In genomic region chr1:16209132-16209846, GRCh38 we compare ENCODE assay signal across 23 cellular contexts. TPM values are rescaled to one million over a fixed set of nuclear protein-coding genes. Genes with fewer than 3 reads are reported as not detected.
DNase-seq lines count a peak whose midpoint lies in the region; ATAC-seq, FAIRE-seq and TF ChIP-seq lines count a peak whose summit lies in the region.
"Had no signal": no experiment of that assay in that cellular context is flagged by ENCODE, and none has a peak within 500 bp of the region (broad histone marks: within the 10 kb centered on the region; RNA-seq: fewer than 3 reads in every experiment).

No MANE protein-coding gene starts in this region.

- H3K27me3 Mint-ChIP-seq in GM23338 (ENCODE audit: insufficient read depth, low read depth, poor library complexity) = peaks cover 21% of the 10 kb centered on the region
- H3K27me3 Mint-ChIP-seq in T-cell = no peaks in the 10 kb centered on the region
- no peaks in the 10 kb centered on the region for H3K27me3 Mint-ChIP-seq in progenitor cell of endocrine pancreas
- H3K27me3 Mint-ChIP-seq: activated CD8-positive, alpha-beta T cell treated with anti-CD3 and anti-CD28 coated beads for 36 hours; activated T-cell treated with anti-CD3 and anti-CD28 coated beads, Interleukin-2, amount 50 U/mL, for 24 hours; stimulated activated naive CD8-positive, alpha-beta T cell treated with anti-CD3 and anti-CD28 coated beads, Interleukin-15, Interleukin-2, amounts not matched to agents 100 ng/mL and 50 ng/mL, for 24 hours had no signal

- H3K23ac ChIP-seq in H1 (ENCODE audit: insufficient read length) = no peak overlapping the region

- H3K56ac ChIP-seq in H1 (replicated peaks; ENCODE audit: insufficient read length, low read depth, low read length) = no peak overlapping the region

- POLR2A ChIA-PET in T-cell (lab: Charles Lee) = no interaction called here
- POLR2A ChIA-PET in H1 (lab: Charles Lee; ENCODE audit: partially characterized antibody) = interaction anchor here (0.8 to 1.7 kb wide), 3 partner anchors 9 to 19 kb away, joined by 3 to 5 read pairs (median 4); no protein-coding TSS in a partner anchor
- POLR2A ChIA-PET in SK-N-SH (lab: Yijun Ruan, JAX) = interaction anchor here (1.1 kb wide), 1 partner anchor 28 kb away, joined by 3 read pairs; the partner anchor contains the start of gene CPLANE2

- TF ChIP-seq POLR2A in H1 (IDR thresholded peaks at IDR 0.05; ENCODE audit: control extremely low read depth in 1 of 2, low read depth in 2 of 2, low read length in 2 of 2) = no peak

- peak overlapping the region; percentile 13; the same call in 1 of the 2 replicates for H3K18ac ChIP-seq in H1 (ENCODE audit: extremely low read depth, low read length)

- no peak overlapping the region for H2BK5ac ChIP-seq in H1 (ENCODE audit: low read depth, low read length)

- no peak for TF ChIP-seq EP300 in H1 (IDR thresholded peaks at IDR 0.05; ENCODE audit: borderline replicate concordance in 1 of 2, low read depth in 2 of 2, low read length in 2 of 2)
- no peak for TF ChIP-seq EP300 in SK-N-SH (IDR thresholded peaks at IDR 0.05; ENCODE audit: borderline replicate concordance in 1 of 2, low read depth in 1 of 2, low read length in 1 of 2)

- H3K9me2 ChIP-seq in GM23338 (ENCODE audit: insufficient read depth) = no peaks in the 10 kb centered on the region
- H3K9me2 ChIP-seq in SK-N-SH = no peaks in the 10 kb centered on the region

- peaks cover 10% of the 10 kb centered on the region for H3K79me1 ChIP-seq in H1 (ENCODE audit: low read depth, low read length)

- 85% methylated on average over 9 of the region's 9 CpGs; no CpG with 5 or more reads in 1 of the 2 experiments for WGBS in H1 (ENCODE audit: extremely low coverage in 1 of 2, insufficient coverage in 1 of 2, insufficient read length in 1 of 2, insufficient replicate concordance in 2 of 2, low coverage in 1 of 2, low lambda C conversion rate in 2 of 2, missing lambda C conversion rate in 1 of 2), 2 experiments
- WGBS in SK-N-SH (ENCODE audit: low lambda C conversion rate) = 84% methylated on average over 9 of the region's 9 CpGs

- TF ChIP-seq RAD21 in H1 (IDR thresholded peaks at IDR 0.05 in 1 of 2, conservative IDR thresholded peaks at IDR 0.05 in 1 of 2; ENCODE audit: low read depth in 2 of 2, low read length in 2 of 2) (no peak), SK-N-SH (IDR thresholded peaks at IDR 0.05; ENCODE audit: low read length) (no peak)

- H3K27me3 ChIP-seq in GM23338 (ENCODE audit: insufficient read depth) (no peaks in the 10 kb centered on the region), H1 (replicated peaks in 1 of 4; ENCODE audit: control insufficient read depth in 3 of 4, extremely low read depth in 1 of 4, insufficient read depth in 3 of 4, low read length in 3 of 4) (no peaks in the 10 kb centered on the region), SK-N-SH (ENCODE audit: insufficient read depth) (no peaks in the 10 kb centered on the region)
- H3K27me3 ChIP-seq: esophagus muscularis mucosa, pancreas, upper lobe of left lung had no signal

- ATAC-seq in GM23338 (no peak), T-cell (replicated peaks in 1 of 4) (no peak), HG02870 (IDR thresholded peaks at IDR 0.05; ENCODE audit: unreplicated experiment) (no peak)
- ATAC-seq: activated CD8-positive, alpha-beta T cell treated with anti-CD3 and anti-CD28 coated beads for 36 hours; pancreas had no signal

- TF ChIP-seq CTCF in GM23338 (conservative IDR thresholded peaks at IDR 0.05; ENCODE audit: low read depth in 2 of 2) = no peak
- no peak for TF ChIP-seq CTCF in H1 (IDR thresholded peaks at IDR 0.05; ENCODE audit: control extremely low read depth in 1 of 3, insufficient read depth in 1 of 3, low read depth in 1 of 3, low read length in 3 of 3)
- TF ChIP-seq CTCF in progenitor cell of endocrine pancreas (IDR thresholded peaks at IDR 0.05; ENCODE audit: unreplicated experiment) = no peak
- TF ChIP-seq CTCF in SK-N-SH (IDR thresholded peaks at IDR 0.05) = no peak

- no peak overlapping the region for H4K5ac ChIP-seq in H1 (ENCODE audit: insufficient read length, low read depth, low read length)

- H3K4ac ChIP-seq in H1 (replicated peaks; ENCODE audit: insufficient read length, low read depth, low read length) = peak overlapping the region; percentile 57

- H3K27ac Mint-ChIP-seq in GM23338 (no peak overlapping the region), T-cell (no peak overlapping the region), progenitor cell of endocrine pancreas (peak overlapping the region; percentile 6)
- H3K27ac Mint-ChIP-seq: activated CD8-positive, alpha-beta T cell treated with anti-CD3 and anti-CD28 coated beads for 36 hours; activated naive CD8-positive, alpha-beta T cell treated with anti-CD3 and anti-CD28 coated beads, Interleukin-2, amount 10 ng/mL, durations not matched to agents 7 days and 5 days; activated T-cell treated with anti-CD3 and anti-CD28 coated beads, Interleukin-2, amount 50 U/mL, for 24 hours; stimulated activated naive CD8-positive, alpha-beta T cell treated with anti-CD3 and anti-CD28 coated beads, Interleukin-15, Interleukin-2, amounts not matched to agents 100 ng/mL and 50 ng/mL, for 24 hours had no signal

- H3K79me2 ChIP-seq in GM23338 (replicated peaks; ENCODE audit: insufficient read depth) (peaks cover 30% of the 10 kb centered on the region), H1 (ENCODE audit: control insufficient read depth in 1 of 2, insufficient read depth in 2 of 2, low read length in 2 of 2) (peaks cover 5 to 33% of the 10 kb centered on the region in 2 experiments; a peak in 3 of 4 replicates), SK-N-SH (ENCODE audit: insufficient read depth) (no peaks in the 10 kb centered on the region)

- H3K36me3 ChIP-seq in GM23338 (ENCODE audit: insufficient read depth) = no peaks in the 10 kb centered on the region; the same call in 1 of the 2 replicates
- peaks cover 2 to 7% (median 5%) of the 10 kb centered on the region in 4 experiments; a peak in 6 of 8 replicates for H3K36me3 ChIP-seq in H1 (ENCODE audit: control insufficient read depth in 2 of 4, insufficient read depth in 4 of 4, low read length in 3 of 4)
- no peaks in the 10 kb centered on the region for H3K36me3 ChIP-seq in SK-N-SH (replicated peaks in 1 of 2; ENCODE audit: control insufficient read depth in 1 of 2, insufficient read depth in 2 of 2, low read length in 1 of 2)
- H3K36me3 ChIP-seq: esophagus muscularis mucosa, left ventricle myocardium inferior, pancreas, upper lobe of left lung had no signal

- peak overlapping the region; percentile 9 for H4K91ac ChIP-seq in H1 (replicated peaks; ENCODE audit: insufficient read length, low read length)

- H3K4me3 ChIP-seq in GM23338 (no peak overlapping the region), H1 (ENCODE audit: extremely low read depth in 1 of 4, insufficient read depth in 2 of 4, low read depth in 3 of 4, low read length in 4 of 4) (peak overlapping the region in 1 of 4 experiments; percentile 66; a peak in 3 of 8 replicates), SK-N-SH (ENCODE audit: low read depth in 2 of 2, low read length in 1 of 2) (no peak overlapping the region)
- H3K4me3 ChIP-seq: left ventricle myocardium inferior, pancreas, upper lobe of left lung had no signal

- H2BK15ac ChIP-seq in H1 (ENCODE audit: low read length) = 0 out of 2 replicates have a peak overlapping the region, but pooled peaks have one; percentile 46

- no peak overlapping the region for H4K8ac ChIP-seq in H1 (ENCODE audit: extremely low read depth, insufficient read depth, low read length)

- no peak for DNase-seq in GM23338 (ENCODE audit: low spot score)
- DNase-seq in T-cell = no peak
- no peak for DNase-seq in H1 (ENCODE audit: low read depth in 1 of 2, low spot score in 2 of 2)
- no peak for DNase-seq in progenitor cell of endocrine pancreas (ENCODE audit: low spot score, unreplicated experiment)
- DNase-seq in NCI-H2196 treated with DMSO at 0.1 percent for 48 hours (lab: John Stamatoyannopoulos, UW; ENCODE audit: unreplicated experiment) = no peak
- DNase-seq in SK-N-SH = no peak
- DNase-seq in frontal cortex (ENCODE audit: low spot score in 2 of 2) = no peak
- DNase-seq: activated CD8-positive, alpha-beta T cell treated with anti-CD3 and anti-CD28 coated beads for 36 hours; activated naive CD8-positive, alpha-beta T cell treated with anti-CD3 and anti-CD28 coated beads, Interleukin-2, amount 10 ng/mL, durations not matched to agents 7 days and 5 days; activated T-cell treated with anti-CD3 and anti-CD28 coated beads, Interleukin-2, amount 50 U/mL, for 24 hours; AML-193; central memory CD4-positive, alpha-beta T cell; left ventricle myocardium inferior; SHP77 treated with DMSO at 0.1 percent for 48 hours; stimulated activated CD4-positive, alpha-beta T cell treated with anti-CD3 and anti-CD28 coated beads, Interleukin-1b, Interleukin-23, amount 100 ng/mL, for 48 hours; T-helper 2 cell had no signal

- peaks cover 17% of the 10 kb centered on the region for H3K23me2 ChIP-seq in H1 (ENCODE audit: low read depth, low read length)

- H4K20me1 ChIP-seq in GM23338 (replicated peaks; ENCODE audit: insufficient read depth) (no peaks in the 10 kb centered on the region; the same call in 1 of the 2 replicates), H1 (replicated peaks in 1 of 2; ENCODE audit: control insufficient read depth in 1 of 2, insufficient read depth in 2 of 2, low read length in 2 of 2) (peaks cover 2 to 4% of the 10 kb centered on the region in 2 experiments), SK-N-SH (ENCODE audit: insufficient read depth) (no peaks in the 10 kb centered on the region)

- H3K36me3 Mint-ChIP-seq in GM23338 (ENCODE audit: low read depth) = peaks cover 11% of the 10 kb centered on the region
- no peaks in the 10 kb centered on the region for H3K36me3 Mint-ChIP-seq in T-cell
- peaks cover 7% of the 10 kb centered on the region for H3K36me3 Mint-ChIP-seq in progenitor cell of endocrine pancreas (ENCODE audit: insufficient read depth)
- H3K36me3 Mint-ChIP-seq: activated naive CD8-positive, alpha-beta T cell treated with anti-CD3 and anti-CD28 coated beads, Interleukin-2, amount 10 ng/mL, durations not matched to agents 7 days and 5 days had no signal

- no peak overlapping the region for H3K14ac ChIP-seq in H1 (ENCODE audit: insufficient read length)

- H2AFZ ChIP-seq in GM23338 (no peak overlapping the region), H1 (ENCODE audit: low read length) (no peak overlapping the region), SK-N-SH (ENCODE audit: low read depth) (no peak overlapping the region)

- H3K9me3 ChIP-seq in H1 (ENCODE audit: insufficient read depth in 2 of 2, low read depth in 1 of 2, low read length in 1 of 2) (no peaks in the 10 kb centered on the region), SK-N-SH (no peaks in the 10 kb centered on the region)
- H3K9me3 ChIP-seq: esophagus muscularis mucosa, left ventricle myocardium inferior, pancreas, upper lobe of left lung had no signal

- H3K4me3 Mint-ChIP-seq in GM23338 (peak overlapping the region; percentile 47), T-cell (peak overlapping the region in 2 of 3 donors; percentile 1 to 84), progenitor cell of endocrine pancreas (ENCODE audit: low read depth) (peak overlapping the region; percentile 85)
- H3K4me3 Mint-ChIP-seq: activated CD8-positive, alpha-beta T cell treated with anti-CD3 and anti-CD28 coated beads for 36 hours; activated naive CD8-positive, alpha-beta T cell treated with anti-CD3 and anti-CD28 coated beads, Interleukin-2, amount 10 ng/mL, durations not matched to agents 7 days and 5 days; activated T-cell treated with anti-CD3 and anti-CD28 coated beads, Interleukin-2, amount 50 U/mL, for 24 hours; stimulated activated naive CD8-positive, alpha-beta T cell treated with anti-CD3 and anti-CD28 coated beads, Interleukin-15, Interleukin-2, amounts not matched to agents 100 ng/mL and 50 ng/mL, for 24 hours had no signal

- no peak overlapping the region for H2AK5ac ChIP-seq in H1 (ENCODE audit: low read depth, low read length)

- H2BK12ac ChIP-seq in H1 (ENCODE audit: low read depth, low read length) = no peak overlapping the region

- H3K4me1 ChIP-seq in GM23338 (ENCODE audit: insufficient read depth) (peaks cover 43% of the 10 kb centered on the region), H1 (replicated peaks in 1 of 4; ENCODE audit: control insufficient read depth in 3 of 4, insufficient read depth in 4 of 4, low read length in 3 of 4) (peaks cover 10 to 46% (median 29%) of the 10 kb centered on the region in 4 experiments), SK-N-SH (ENCODE audit: control insufficient read depth in 1 of 2, insufficient read depth in 2 of 2, low read depth in 1 of 2, low read length in 1 of 2) (peaks cover 0 to 28% of the 10 kb centered on the region in 2 experiments; a peak in 1 of 4 replicates)

- H3K9me3 Mint-ChIP-seq in GM23338 (no peaks in the 10 kb centered on the region), T-cell (no peaks in the 10 kb centered on the region), progenitor cell of endocrine pancreas (ENCODE audit: low read depth) (no peaks in the 10 kb centered on the region)
- H3K9me3 Mint-ChIP-seq: activated CD8-positive, alpha-beta T cell treated with anti-CD3 and anti-CD28 coated beads for 36 hours; activated naive CD8-positive, alpha-beta T cell treated with anti-CD3 and anti-CD28 coated beads, Interleukin-2, amount 10 ng/mL, durations not matched to agents 7 days and 5 days; activated T-cell treated with anti-CD3 and anti-CD28 coated beads, Interleukin-2, amount 50 U/mL, for 24 hours; stimulated activated naive CD8-positive, alpha-beta T cell treated with anti-CD3 and anti-CD28 coated beads, Interleukin-15, Interleukin-2, amounts not matched to agents 100 ng/mL and 50 ng/mL, for 24 hours had no signal

- H3K9ac ChIP-seq in H1 (replicated peaks in 1 of 4; ENCODE audit: extremely low read depth in 1 of 4, low read depth in 3 of 4, low read length in 3 of 4) = no peak overlapping the region; a peak in 1 of 7 replicates
- H3K9ac ChIP-seq in SK-N-SH = no peak overlapping the region

- H3F3A ChIP-seq in GM23338 (replicated peaks; ENCODE audit: low read depth) = 0 out of 2 replicates have a peak, but pooled peaks cover 7% of the 10 kb centered on the region
- peaks cover 15% of the 10 kb centered on the region for H3F3A ChIP-seq in SK-N-SH (replicated peaks; ENCODE audit: insufficient read depth)

- FAIRE-seq in H1 (lab: Jason Lieb, UNC) (no peak), frontal cortex (lab: Jason Lieb, UNC) (no peak)
- FAIRE-seq: D721Med, pancreas had no signal

- no peak overlapping the region for H2BK120ac ChIP-seq in H1 (replicated peaks; ENCODE audit: low read depth, low read length)

- H3K27ac ChIP-seq in GM23338 (ENCODE audit: low read depth) (no peak overlapping the region), H1 (ENCODE audit: low read depth, low read length) (no peak overlapping the region), SK-N-SH (ENCODE audit: low read depth in 2 of 2, low read length in 1 of 2) (no peak overlapping the region)
- H3K27ac ChIP-seq: left ventricle myocardium inferior, pancreas, VCaP had no signal

- CTCF ChIA-PET in T-cell (lab: Charles Lee) = no interaction called here
- CTCF ChIA-PET in H1 (lab: Charles Lee; ENCODE audit: partially characterized antibody) = interaction anchor here (0.9 to 2.1 kb wide), 4 partner anchors 8 to 127 kb away, joined by 3 to 7 read pairs (median 6); no protein-coding TSS in a partner anchor
- CTCF ChIA-PET in SK-N-SH (lab: Yijun Ruan, JAX) = no interaction called here

- H3K4me2 ChIP-seq in GM23338 (peak overlapping the region; percentile 94; the same call in 1 of the 2 replicates), H1 (ENCODE audit: insufficient read depth in 1 of 2, low read depth in 2 of 2, low read length in 2 of 2) (peak overlapping the region in 1 of 2 experiments; percentile 89; a peak in 2 of 4 replicates), SK-N-SH (no peak overlapping the region)

- H2BK20ac ChIP-seq in H1 (ENCODE audit: low read length) = no peak overlapping the region

- H3K4me1 Mint-ChIP-seq in GM23338 = peaks cover 52% of the 10 kb centered on the region
- H3K4me1 Mint-ChIP-seq in T-cell = peaks cover 6 to 8% (median 6%) of the 10 kb centered on the region in 3 donors
- peaks cover 30% of the 10 kb centered on the region for H3K4me1 Mint-ChIP-seq in progenitor cell of endocrine pancreas (ENCODE audit: low read depth)

RNA-seq across cellular contexts. Expression of gene ARHGEF19, which starts 3.2 kb away (rescaled TPM):
- total RNA-seq in GM23338 (2014; rRNA removed; shearing (Covaris generic)) = 37.5 and 46.4 TPM in 2 replicates
- polyA plus RNA-seq in GM23338 (2016; fragmentation: Nextera tagmentation; extraction: Ambion mirVana) = 19.5 and 22.5 TPM in 2 replicates
- total RNA-seq in T-cell = 10 to 100 TPM in 3 of 5 donors, 1 to 10 TPM in 2; 7.0 to 17.6 (median 12.3) TPM
- total RNA-seq in H1 (2021; fragmentation: NEBNext Ultra II Directional; extraction: Animal tissue kit (Norgen Biotek cat#: 25700)) = 51.9 and 56.4 TPM in 2 replicates
- 47.5 and 69.2 TPM in 2 replicates for polyA plus RNA-seq in H1 (2011; rRNA removed)
- 55.0 TPM for polyA plus RNA-seq in H1 (2011; cell fraction: cytosol; rRNA removed)
- polyA plus RNA-seq in H1 (2011; cell fraction: nucleus; rRNA removed) = 157 TPM
- 42.8 to 57.1 TPM (median 54.3 TPM) in 4 replicates for polyA plus RNA-seq in H1 (2012, experiment 1 of 2)
- polyA plus RNA-seq in H1 (2012, experiment 2 of 2) = 45.5 TPM
- 32.6 TPM for polyA plus RNA-seq in H1 (2013, experiment 1 of 2)
- polyA plus RNA-seq in H1 (2013, experiment 2 of 2) = 30.2 TPM
- 27.7 and 32.0 TPM in 2 replicates for polyA minus RNA-seq in H1 (2011; rRNA and poly(A)+ RNA removed)
- 22.2 TPM for polyA minus RNA-seq in H1 (2011; cell fraction: cytosol; rRNA and poly(A)+ RNA removed)
- polyA minus RNA-seq in H1 (2011; cell fraction: nucleus; rRNA and poly(A)+ RNA removed) = 30.7 TPM
- total RNA-seq in progenitor cell of endocrine pancreas = 146 and 151 TPM in 2 replicates
- 11.5 and 11.8 TPM in 2 replicates for polyA plus RNA-seq in SK-N-SH (2012; rRNA removed)
- polyA plus RNA-seq in SK-N-SH (2012; cell fraction: cytosol; rRNA removed) = 3.7 and 6.1 TPM in 2 replicates
- polyA plus RNA-seq in SK-N-SH (2012; cell fraction: nucleus; rRNA removed) = 29.3 and 39.8 TPM in 2 replicates
- 1.2 TPM for total RNA-seq in frontal cortex

RNA-seq across cellular contexts. Expression of gene CPLANE2, which starts 27.7 kb away (rescaled TPM):
- 1.6 and 1.8 TPM in 2 replicates for total RNA-seq in GM23338 (2014; rRNA removed; shearing (Covaris generic))
- polyA plus RNA-seq in GM23338 (2016; fragmentation: Nextera tagmentation; extraction: Ambion mirVana) = 0.44 and 1.1 TPM in 2 replicates
- total RNA-seq in T-cell = 10 to 100 TPM in 3 of 5 donors, 1 to 10 TPM in 2; 6.6 to 13.2 (median 11.3) TPM
- total RNA-seq in H1 (2021; fragmentation: NEBNext Ultra II Directional; extraction: Animal tissue kit (Norgen Biotek cat#: 25700)) = 2.5 and 2.7 TPM in 2 replicates
- 2.3 and 3.7 TPM in 2 replicates for polyA plus RNA-seq in H1 (2011; rRNA removed)
- polyA plus RNA-seq in H1 (2011; cell fraction: cytosol; rRNA removed) = 3.2 TPM
- polyA plus RNA-seq in H1 (2011; cell fraction: nucleus; rRNA removed) = 6.4 TPM
- 1.9 to 4.7 TPM (median 3.3 TPM) in 4 replicates for polyA plus RNA-seq in H1 (2012, experiment 1 of 2)
- 7.6 TPM for polyA plus RNA-seq in H1 (2012, experiment 2 of 2)
- 1.1 TPM for polyA plus RNA-seq in H1 (2013, experiment 1 of 2)
- 1.1 TPM for polyA plus RNA-seq in H1 (2013, experiment 2 of 2)
- 1.8 and 3.0 TPM in 2 replicates for polyA minus RNA-seq in H1 (2011; rRNA and poly(A)+ RNA removed)
- 3.4 TPM for polyA minus RNA-seq in H1 (2011; cell fraction: cytosol; rRNA and poly(A)+ RNA removed)
- 1.9 TPM for polyA minus RNA-seq in H1 (2011; cell fraction: nucleus; rRNA and poly(A)+ RNA removed)
- total RNA-seq in progenitor cell of endocrine pancreas = 14.8 and 16.5 TPM in 2 replicates
- polyA plus RNA-seq in SK-N-SH (2012; rRNA removed) = 6.5 and 8.6 TPM in 2 replicates
- 2.9 and 5.8 TPM in 2 replicates for polyA plus RNA-seq in SK-N-SH (2012; cell fraction: cytosol; rRNA removed)
- 11.7 and 12.6 TPM in 2 replicates for polyA plus RNA-seq in SK-N-SH (2012; cell fraction: nucleus; rRNA removed)
- 16.7 TPM for total RNA-seq in frontal cortex

RNA-seq across cellular contexts. Expression of gene EPHA2, which starts 53.4 kb away (rescaled TPM):
- 35.0 and 51.2 TPM in 2 replicates for total RNA-seq in GM23338 (2014; rRNA removed; shearing (Covaris generic))
- 7.5 and 8.5 TPM in 2 replicates for polyA plus RNA-seq in GM23338 (2016; fragmentation: Nextera tagmentation; extraction: Ambion mirVana)
- total RNA-seq in T-cell = under 1 TPM in 4 of 5 donors, not detected in 1; 0.19 to 0.66 (median 0.41) TPM
- total RNA-seq in H1 (2021; fragmentation: NEBNext Ultra II Directional; extraction: Animal tissue kit (Norgen Biotek cat#: 25700)) = 28.4 and 33.6 TPM in 2 replicates
- 26.8 and 42.2 TPM in 2 replicates for polyA plus RNA-seq in H1 (2011; rRNA removed)
- polyA plus RNA-seq in H1 (2011; cell fraction: cytosol; rRNA removed) = 24.2 TPM
- polyA plus RNA-seq in H1 (2011; cell fraction: nucleus; rRNA removed) = 69.5 TPM
- 23.3 to 29.4 TPM (median 24.9 TPM) in 4 replicates for polyA plus RNA-seq in H1 (2012, experiment 1 of 2)
- 28.9 TPM for polyA plus RNA-seq in H1 (2012, experiment 2 of 2)
- polyA plus RNA-seq in H1 (2013, experiment 1 of 2) = 33.8 TPM
- polyA plus RNA-seq in H1 (2013, experiment 2 of 2) = 33.1 TPM
- 44.2 and 53.8 TPM in 2 replicates for polyA minus RNA-seq in H1 (2011; rRNA and poly(A)+ RNA removed)
- 30.1 TPM for polyA minus RNA-seq in H1 (2011; cell fraction: cytosol; rRNA and poly(A)+ RNA removed)
- polyA minus RNA-seq in H1 (2011; cell fraction: nucleus; rRNA and poly(A)+ RNA removed) = 34.1 TPM
- 28.3 and 31.9 TPM in 2 replicates for total RNA-seq in progenitor cell of endocrine pancreas
- 82.2 and 126 TPM in 2 replicates for polyA plus RNA-seq in SK-N-SH (2012; rRNA removed)
- 47.2 and 71.1 TPM in 2 replicates for polyA plus RNA-seq in SK-N-SH (2012; cell fraction: cytosol; rRNA removed)
- polyA plus RNA-seq in SK-N-SH (2012; cell fraction: nucleus; rRNA removed) = 164 and 170 TPM in 2 replicates
- total RNA-seq in frontal cortex = 1.2 TPM
- total RNA-seq: activated CD8-positive, alpha-beta T cell treated with anti-CD3 and anti-CD28 coated beads for 36 hours; activated naive CD8-positive, alpha-beta T cell treated with anti-CD3 and anti-CD28 coated beads, Interleukin-2, amount 10 ng/mL, durations not matched to agents 7 days and 5 days had no signal

Comparison
In these comparisons a context has a peak if more than half of its experiments do, and no peak if none do; other contexts are left out.
1. RNA of gene EPHA2, which starts 53.4 kb away (total RNA-seq): 35.0 to 51.2 TPM in GM23338, 28.4 to 33.6 TPM in H1 and 28.3 to 31.9 TPM in progenitor cell of endocrine pancreas; 1.2 TPM in frontal cortex (single experiment) and 0.19 to 0.66 TPM in T-cell; every median in the first group is over 10 times any median in the second.
2. POLR2A ChIA-PET loops: an anchor here in H1 (0.8 to 1.7 kb wide) and SK-N-SH (1.1 kb wide); none called in T-cell.
3. Peak in every context shown above with its lines, with median percentiles within 50 percentile points of each other: H3K4me3 Mint-ChIP-seq.